ENCODE assay signal across 20 cellular contexts in the genomic region with DNA sequence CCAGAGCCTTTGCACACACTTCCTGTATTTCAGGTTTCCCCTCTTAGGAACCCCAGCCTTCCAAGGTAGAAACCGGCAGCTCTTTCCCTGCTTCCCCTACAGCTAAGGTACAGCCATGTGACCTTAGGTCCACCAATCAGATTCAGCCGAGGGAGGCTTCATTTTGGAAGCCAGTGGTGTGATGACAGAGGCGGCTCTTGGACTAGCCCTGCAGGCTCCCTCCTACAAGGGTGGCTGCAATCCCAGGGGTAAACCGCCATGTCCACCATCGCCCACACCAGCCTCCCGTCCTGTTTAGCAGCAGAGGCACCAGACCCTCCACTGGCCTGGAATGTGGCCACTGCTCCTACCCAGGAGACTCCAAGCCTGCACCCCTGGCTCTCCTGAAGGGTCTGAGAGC.
A peak's percentile ranks its signal among the peaks of the same experiment; 100 is the strongest.
DNase-seq lines count a peak whose midpoint lies in the region; ATAC-seq, FAIRE-seq and TF ChIP-seq lines count a peak whose summit lies in the region.
"Had no signal": no experiment of that assay in that cellular context is flagged by ENCODE, and none has a peak within 500 bp of the region (broad histone marks: within the 10 kb centered on the region; RNA-seq: fewer than 3 reads in every experiment).

No MANE protein-coding gene starts in this region.

- no peak overlapping the region for H3K4me3 ChIP-seq in RWPE2 (ENCODE audit: severe bottlenecking)
- H3K4me3 ChIP-seq in K562 = no peak overlapping the region
- no peak overlapping the region for H3K4me3 ChIP-seq in HepG2 (replicated peaks in 1 of 3; ENCODE audit: insufficient read depth in 1 of 3, low read depth in 2 of 3, low read length in 3 of 3)
- H3K4me3 ChIP-seq in testis = no peak overlapping the region
- no peak overlapping the region for H3K4me3 ChIP-seq in psoas muscle
- H3K4me3 ChIP-seq: GM23338 had no signal

- no peak overlapping the region for H3K9ac ChIP-seq in K562 (ENCODE audit: insufficient read depth in 1 of 2, low read depth in 2 of 2, low read length in 2 of 2)
- no peak overlapping the region for H3K9ac ChIP-seq in HepG2 (ENCODE audit: insufficient read depth, low read depth, low read length)
- H3K9ac ChIP-seq: KMS-11 had no signal

- in situ Hi-C loops in K562 (cut with MboI) (no loop called here), HepG2 (cut with HindIII; ENCODE audit: extremely low pct_ligation_motif_present, low pct_unique_long_range_greater_than_20kb) (no loop called here)

- H3K27ac Mint-ChIP-seq in MCF 10A (ENCODE audit: low read depth, unreplicated experiment) = no peak overlapping the region
- H3K27ac Mint-ChIP-seq: CD14-positive monocyte, GM23338 had no signal

- DNase-seq in RWPE2 (ENCODE audit: low spot score) = peak; percentile 47
- DNase-seq in K562 (ENCODE audit: extremely low read depth in 1 of 4, low spot score in 3 of 4) = peak in 2 of 4 experiments; percentile 14 to 22
- no peak for DNase-seq in HepG2 (ENCODE audit: low spot score)
- peak; percentile 9 for DNase-seq in testis
- DNase-seq in MCF 10A (ENCODE audit: unreplicated experiment) = no peak
- no peak for DNase-seq in activated T-cell treated with anti-CD3 and anti-CD28 coated beads, Interleukin-2, amount 50 U/mL, for 4 hours
- no peak for DNase-seq in psoas muscle
- DNase-seq: ACHN, AML-193, COR-L47, EL, NCI-H1092, NCI-H2081 treated with DMSO at 0.1 percent for 48 hours, NCI-H510A, NCI-H82, SHP77 had no signal

- FAIRE-seq in K562 (lab: Jason Lieb, UNC) (no peak), HepG2 (lab: Jason Lieb, UNC) (no peak)

- POLR2A ChIA-PET in K562 (lab: Yijun Ruan, JAX) = no interaction called here
- POLR2A ChIA-PET in HepG2 (lab: Yijun Ruan, JAX) = no interaction called here
- POLR2A ChIA-PET in MCF 10A (lab: Yijun Ruan, JAX) = interaction anchor here (0.7 kb wide), 1 partner anchor 73 kb away, joined by 3 read pairs; no protein-coding TSS in a partner anchor

- H3K4me1 Mint-ChIP-seq in MCF 10A (ENCODE audit: insufficient read depth, unreplicated experiment) = no peaks in the 10 kb centered on the region
- no peaks in the 10 kb centered on the region for H3K4me1 Mint-ChIP-seq in activated T-cell treated with anti-CD3 and anti-CD28 coated beads, Interleukin-2, amount 50 U/mL, for 4 hours (ENCODE audit: low read depth)
- H3K4me1 Mint-ChIP-seq: CD14-positive monocyte had no signal

- H3K36me3 Mint-ChIP-seq in MCF 10A (ENCODE audit: insufficient read depth, unreplicated experiment) = peaks cover 6% of the 10 kb centered on the region
- no peaks in the 10 kb centered on the region for H3K36me3 Mint-ChIP-seq in activated T-cell treated with anti-CD3 and anti-CD28 coated beads, Interleukin-2, amount 50 U/mL, for 4 hours (ENCODE audit: insufficient read depth)
- H3K36me3 Mint-ChIP-seq: CD14-positive monocyte had no signal

- no peak for TF ChIP-seq CTCF in RWPE2 (IDR thresholded peaks at IDR 0.05; ENCODE audit: poor library complexity, severe bottlenecking)
- TF ChIP-seq CTCF in K562 (IDR thresholded peaks at IDR 0.05 in 2 of 3, conservative IDR thresholded peaks at IDR 0.05 in 1 of 3; ENCODE audit: insufficient read depth in 2 of 3, low read depth in 1 of 3, low read length in 3 of 3) = no peak
- TF ChIP-seq CTCF in HepG2 (CRISPR knock-in tag; IDR thresholded peaks at IDR 0.05) = no peak
- no peak for TF ChIP-seq CTCF in testis (IDR thresholded peaks at IDR 0.05)
- TF ChIP-seq CTCF in MCF 10A (IDR thresholded peaks at IDR 0.05; ENCODE audit: unreplicated experiment) = no peak
- TF ChIP-seq CTCF in psoas muscle (IDR thresholded peaks at IDR 0.05) = no peak

- ATAC-seq in RWPE2 (ENCODE audit: low read depth) (no peak), K562 (peak; percentile 52), HepG2 (no peak), psoas muscle (no peak)
- ATAC-seq in activated T-cell treated with anti-CD3 and anti-CD28 coated beads, Interleukin-2, amount 50 U/mL, for 4 hours = no peak
- ATAC-seq: GM23338, Panc1 had no signal

- TF ChIP-seq EP300 in K562 (IDR thresholded peaks at IDR 0.05; ENCODE audit: low read length) = no peak
- TF ChIP-seq EP300 in HepG2 (IDR thresholded peaks at IDR 0.05; ENCODE audit: low read depth in 2 of 2, low read length in 2 of 2) = no peak
- no peak for TF ChIP-seq EP300 in HepG2 (CRISPR knock-in tag; IDR thresholded peaks at IDR 0.05; ENCODE audit: borderline replicate concordance)

- intact Hi-C loops in K562 (cut with micrococcal nuclease) = no loop called here
- intact Hi-C loops in HepG2 (cut with micrococcal nuclease; ENCODE audit: unreplicated experiment) = no loop called here
- intact Hi-C loops in testis (cut with DNase I; ENCODE audit: low total_unique reads) = no loop called here
- intact Hi-C loops in MCF 10A (cut with micrococcal nuclease) = no loop called here
- intact Hi-C loops in psoas muscle (cut with DNase I) = no loop called here

- H3K27me3 ChIP-seq in RWPE2 (ENCODE audit: insufficient read depth, poor library complexity, severe bottlenecking) (no peaks in the 10 kb centered on the region), K562 (ENCODE audit: control insufficient read depth in 2 of 2, insufficient read depth in 2 of 2, low read length in 2 of 2) (no peaks in the 10 kb centered on the region; a peak in 1 of 5 replicates), HepG2 (ENCODE audit: control insufficient read depth in 1 of 2, insufficient read depth in 2 of 2, low read length in 2 of 2) (no peaks in the 10 kb centered on the region), testis (no peaks in the 10 kb centered on the region), psoas muscle (ENCODE audit: insufficient read depth in 3 of 3, low read length in 2 of 3) (peaks cover 0 to 4% (median 0%) of the 10 kb centered on the region in 3 donors)

- WGBS in K562 (ENCODE audit: insufficient coverage, low coverage, missing lambda C conversion rate) = 0% methylated on average over 4 of the region's 6 CpGs
- 94% methylated on average over 4 of the region's 6 CpGs for WGBS in HepG2 (ENCODE audit: low lambda C conversion rate)
- 84 to 92% methylated on average over 6 of the region's 6 CpGs for WGBS in testis, 2 donors
- 69 to 85% (median 81%) methylated on average over 6 of the region's 6 CpGs for WGBS in psoas muscle, 3 donors

- no peaks in the 10 kb centered on the region for H3K9me1 ChIP-seq in K562 (ENCODE audit: control insufficient read depth, insufficient read depth, low read length)

- H3K9me3 ChIP-seq in RWPE2 (ENCODE audit: severe bottlenecking) = no peaks in the 10 kb centered on the region
- H3K9me3 ChIP-seq in K562 (replicated peaks; ENCODE audit: control insufficient read depth, insufficient read depth, low read depth, low read length) = no peaks in the 10 kb centered on the region
- H3K9me3 ChIP-seq in HepG2 (ENCODE audit: low read length) = no peaks in the 10 kb centered on the region
- no peaks in the 10 kb centered on the region for H3K9me3 ChIP-seq in testis
- no peaks in the 10 kb centered on the region for H3K9me3 ChIP-seq in psoas muscle

- H3K36me3 ChIP-seq in RWPE2 (ENCODE audit: low read depth) = no peaks in the 10 kb centered on the region
- no peaks in the 10 kb centered on the region for H3K36me3 ChIP-seq in K562 (ENCODE audit: control insufficient read depth, insufficient read depth, low read length)
- no peaks in the 10 kb centered on the region for H3K36me3 ChIP-seq in HepG2 (replicated peaks in 1 of 2; ENCODE audit: control insufficient read depth in 1 of 2, insufficient read depth in 2 of 2, low read length in 2 of 2)
- no peaks in the 10 kb centered on the region for H3K36me3 ChIP-seq in testis (ENCODE audit: low read depth, missing control alignments)
- H3K36me3 ChIP-seq in psoas muscle (ENCODE audit: insufficient read depth in 1 of 2, low read depth in 1 of 2) = no peaks in the 10 kb centered on the region

- TF ChIP-seq POLR2A in K562 (conservative IDR thresholded peaks at IDR 0.05) (no peak), HepG2 (IDR thresholded peaks at IDR 0.05; ENCODE audit: insufficient read depth in 1 of 2, low read depth in 2 of 2, low read length in 2 of 2) (no peak), testis (IDR thresholded peaks at IDR 0.05) (no peak)

- TF ChIP-seq RAD21 in K562 (CRISPR knock-in tag; conservative IDR thresholded peaks at IDR 0.05 in 1 of 2, IDR thresholded peaks at IDR 0.05 in 1 of 2) (no peak), HepG2 (CRISPR knock-in tag; IDR thresholded peaks at IDR 0.05) (no peak)

- H2AFZ ChIP-seq in K562 (ENCODE audit: low read depth, low read length) = no peak overlapping the region
- H2AFZ ChIP-seq in HepG2 (ENCODE audit: low read length) = no peak overlapping the region
- H2AFZ ChIP-seq: GM23338 had no signal

- H3K4me3 Mint-ChIP-seq in MCF 10A (ENCODE audit: unreplicated experiment) = no peak overlapping the region
- H3K4me3 Mint-ChIP-seq in activated T-cell treated with anti-CD3 and anti-CD28 coated beads, Interleukin-2, amount 50 U/mL, for 4 hours = no peak overlapping the region
- H3K4me3 Mint-ChIP-seq: CD14-positive monocyte, GM23338 had no signal

- CTCF ChIA-PET in K562 (lab: Yijun Ruan, JAX; ENCODE audit: low intra/inter-chr PET ratio) = no interaction called here
- CTCF ChIA-PET in HepG2 (lab: Yijun Ruan, JAX; ENCODE audit: low intra/inter-chr PET ratio, low total read pairs) = no interaction called here
- CTCF ChIA-PET in MCF 10A (lab: Yijun Ruan, JAX) = interaction anchor here (0.9 to 1.3 kb wide), 4 partner anchors 11 to 191 kb away, joined by 3 to 6 read pairs (median 4); no protein-coding TSS in a partner anchor

- no peaks in the 10 kb centered on the region for H3K9me3 Mint-ChIP-seq in MCF 10A (ENCODE audit: unreplicated experiment)
- no peaks in the 10 kb centered on the region for H3K9me3 Mint-ChIP-seq in activated T-cell treated with anti-CD3 and anti-CD28 coated beads, Interleukin-2, amount 50 U/mL, for 4 hours
- H3K9me3 Mint-ChIP-seq: GM23338 had no signal

- H3K27me3 Mint-ChIP-seq in MCF 10A (ENCODE audit: insufficient read depth, unreplicated experiment) = no peaks in the 10 kb centered on the region
- H3K27me3 Mint-ChIP-seq in activated T-cell treated with anti-CD3 and anti-CD28 coated beads, Interleukin-2, amount 50 U/mL, for 4 hours (ENCODE audit: low read depth) = peaks cover 7% of the 10 kb centered on the region

- H4K20me1 ChIP-seq in K562 (replicated peaks; ENCODE audit: control insufficient read depth, insufficient read depth, low read length) = no peaks in the 10 kb centered on the region
- no peaks in the 10 kb centered on the region for H4K20me1 ChIP-seq in HepG2 (ENCODE audit: insufficient read depth, low read length)

- H3K4me2 ChIP-seq in K562 (ENCODE audit: insufficient read depth, low read length) (no peak overlapping the region), HepG2 (ENCODE audit: low read depth, low read length) (no peak overlapping the region)
- H3K4me2 ChIP-seq: GM23338, KMS-11 had no signal

- H3K27ac ChIP-seq in RWPE2 (ENCODE audit: poor library complexity, severe bottlenecking) (no peak overlapping the region), K562 (ENCODE audit: extremely low read depth, low read depth, low read length) (no peak overlapping the region), HepG2 (ENCODE audit: extremely low read length, insufficient read depth, low read length) (no peak overlapping the region), testis (no peak overlapping the region), psoas muscle (no peak overlapping the region)
- H3K27ac ChIP-seq: KMS-11 had no signal

- BruUV-seq in K562 (replicated peaks; lab: Mats Ljungman, UMichigan) (no TSS peak), HepG2 (replicated peaks; lab: Mats Ljungman, UMichigan) (no TSS peak), MCF 10A (replicated peaks; lab: Mats Ljungman, UMichigan) (no TSS peak)

- H3K79me2 ChIP-seq in K562 (ENCODE audit: control insufficient read depth, insufficient read depth, low read length) (no peaks in the 10 kb centered on the region), HepG2 (ENCODE audit: insufficient read depth, low read length) (no peaks in the 10 kb centered on the region)

- peaks cover 3% of the 10 kb centered on the region for H3K4me1 ChIP-seq in RWPE2 (ENCODE audit: insufficient read depth, poor library complexity, severe bottlenecking)
- H3K4me1 ChIP-seq in K562 (replicated peaks in 1 of 2; ENCODE audit: control insufficient read depth in 2 of 2, insufficient read depth in 2 of 2, low read length in 2 of 2) = no peaks in the 10 kb centered on the region; a peak in 1 of 5 replicates
- peaks cover 71% of the 10 kb centered on the region for H3K4me1 ChIP-seq in HepG2 (ENCODE audit: insufficient read depth, low read length)
- no peaks in the 10 kb centered on the region for H3K4me1 ChIP-seq in testis
- no peaks in the 10 kb centered on the region for H3K4me1 ChIP-seq in psoas muscle

Comparison
In these comparisons a context has a peak if more than half of its experiments do, and no peak if none do; other contexts are left out.
1. DNase-seq: peak in RWPE2 (single experiment) and testis (single experiment); none in HepG2 (single experiment), MCF 10A (single experiment), activated T-cell treated with anti-CD3 and anti-CD28 coated beads, Interleukin-2, amount 50 U/mL, for 4 hours (single experiment) and psoas muscle (0 of 2).